8 cellular contexts compared by ENCODE assay signal in genomic region chr2:230913406-230913805, GRCh38. TPM values are rescaled to one million over a fixed set of nuclear protein-coding genes. Genes with fewer than 3 reads are reported as not detected.
DNase-seq lines count a peak whose midpoint lies in the region; ATAC-seq and TF ChIP-seq lines count a peak whose summit lies in the region.

No MANE protein-coding gene starts in this region.

- peaks cover 8% of the 10 kb centered on the region for H3K4me1 ChIP-seq in A673 (ENCODE audit: insufficient read depth, low read length, poor library complexity, severe bottlenecking)

- H3K27me3 ChIP-seq in A673 (replicated peaks; ENCODE audit: insufficient read depth, low read depth, low read length, poor library complexity) (no peaks in the 10 kb centered on the region), MG63 (peaks cover 5% of the 10 kb centered on the region)

- no peaks in the 10 kb centered on the region for H3K9me3 Mint-ChIP-seq in stimulated activated memory B cell treated with anti-CD40 and anti-IgM and Interleukin-4, amounts not matched to agents 10 μg/mL and 1 μg/mL and 100 μg/mL, for 72 hours

- intact Hi-C loops in A673 (cut with micrococcal nuclease; ENCODE audit: unreplicated experiment), result loop anchor here (1.0 kb wide), 1 partner anchor 65 kb away; no protein-coding TSS in a partner anchor

- DNase-seq in A673 (ENCODE audit: low spot score) (peak; percentile 49), GM12865 (ENCODE audit: low read depth) (peak; percentile 68), RPMI7951 (ENCODE audit: low read depth) (peak; percentile 43), fibroblast of the aortic adventitia (ENCODE audit: low read depth) (peak; percentile 8), NCI-H2107 (lab: John Stamatoyannopoulos, UW) (no peak), MG63 (no peak)

- CTCF ChIA-PET in A673 (lab: Charles Lee), result interaction anchor here (0.5 kb wide), 1 partner anchor 843 kb away, joined by 8 read pairs; no protein-coding TSS in a partner anchor

- peaks cover 42% of the 10 kb centered on the region for H3K36me3 Mint-ChIP-seq in stimulated activated memory B cell treated with anti-CD40 and anti-IgM and Interleukin-4, amounts not matched to agents 10 μg/mL and 1 μg/mL and 100 μg/mL, for 72 hours

- H3K4me3 Mint-ChIP-seq in stimulated activated memory B cell treated with anti-CD40 and anti-IgM and Interleukin-4, amounts not matched to agents 10 μg/mL and 1 μg/mL and 100 μg/mL, for 72 hours, result no peak overlapping the region

- H3K36me3 ChIP-seq in A673 (ENCODE audit: insufficient read depth, low read length, poor library complexity, severe bottlenecking) (no peaks in the 10 kb centered on the region), MG63 (no peaks in the 10 kb centered on the region)

- BruUV-seq in A673 (replicated peaks; lab: Mats Ljungman, UMichigan), result no TSS peak

- TF ChIP-seq CTCF in A673 (conservative IDR thresholded peaks at IDR 0.05; ENCODE audit: low read depth, low read length) (peak; percentile 59), GM12865 (IDR thresholded peaks at IDR 0.05; ENCODE audit: insufficient read depth, low read depth, low read length, missing control alignments) (peak; percentile 53), fibroblast of the aortic adventitia (IDR thresholded peaks at IDR 0.05; ENCODE audit: insufficient read depth, low read length) (peak; percentile 43)

- ATAC-seq in stimulated activated memory B cell treated with anti-CD40 and anti-IgM and Interleukin-4, amounts not matched to agents 10 μg/mL and 1 μg/mL and 100 μg/mL, for 72 hours, result peak; percentile 67
- no peak for ATAC-seq in esophagus mucosa

- H3K27ac Mint-ChIP-seq in stimulated activated memory B cell treated with anti-CD40 and anti-IgM and Interleukin-4, amounts not matched to agents 10 μg/mL and 1 μg/mL and 100 μg/mL, for 72 hours, result peak overlapping the region; percentile 78

- no peaks in the 10 kb centered on the region for H3K27me3 Mint-ChIP-seq in stimulated activated memory B cell treated with anti-CD40 and anti-IgM and Interleukin-4, amounts not matched to agents 10 μg/mL and 1 μg/mL and 100 μg/mL, for 72 hours

- peaks cover 56% of the 10 kb centered on the region for H3K4me1 Mint-ChIP-seq in stimulated activated memory B cell treated with anti-CD40 and anti-IgM and Interleukin-4, amounts not matched to agents 10 μg/mL and 1 μg/mL and 100 μg/mL, for 72 hours

- H3K4me3 ChIP-seq in A673 (ENCODE audit: low read depth, low read length, poor library complexity, severe bottlenecking), result no peak overlapping the region
- H3K4me3 ChIP-seq in GM12865 (ENCODE audit: low read depth, low read length), result no peak overlapping the region
- no peak overlapping the region for H3K4me3 ChIP-seq in fibroblast of the aortic adventitia (ENCODE audit: low read depth, low read length)
- H3K4me3 ChIP-seq in MG63, result no peak overlapping the region

- POLR2A ChIA-PET in A673 (lab: Charles Lee; ENCODE audit: low non-redundant PET), result no interaction called here

- H3K9me3 ChIP-seq in A673 (ENCODE audit: low read depth, low read length, poor library complexity, severe bottlenecking) (no peaks in the 10 kb centered on the region), MG63 (no peaks in the 10 kb centered on the region)

- H3K27ac ChIP-seq in A673 (ENCODE audit: low read depth, low read length, poor library complexity, severe bottlenecking), result no peak overlapping the region

RNA-seq across cellular contexts. Expression of gene GPR55, which starts 11.6 kb away (rescaled TPM):
- total RNA-seq in A673 (2021) (0.19 TPM in 1 of 2 replicates, not detected in the other), fibroblast of the aortic adventitia (ENCODE audit: low replicate concordance) (under 0.01 TPM in 1 of 2 replicates, not detected in the other), esophagus mucosa (0.20 TPM)
- 0.24 and 0.29 TPM in 2 replicates for total RNA-seq in RPMI7951 (2014; rRNA removed; shearing (Covaris generic))
- total RNA-seq in MG63 (2014; rRNA removed; shearing (Covaris generic); ENCODE audit: low replicate concordance), result not detected in 2 replicates

RNA-seq across cellular contexts. Expression of gene ITM2C, which starts 48.7 kb away (rescaled TPM):
- total RNA-seq in A673 (2021) (283 and 293 TPM in 2 replicates), fibroblast of the aortic adventitia (ENCODE audit: low replicate concordance) (26.5 and 38.1 TPM in 2 replicates), esophagus mucosa (7.3 TPM)
- 156 and 199 TPM in 2 replicates for total RNA-seq in RPMI7951 (2014; rRNA removed; shearing (Covaris generic))
- total RNA-seq in MG63 (2014; rRNA removed; shearing (Covaris generic); ENCODE audit: low replicate concordance), result 31.2 and 37.1 TPM in 2 replicates

Comparison
In these comparisons a context has a peak if more than half of its experiments do, and no peak if none do; other contexts are left out.
1. DNase-seq: peak in A673 (single experiment), GM12865 (single experiment), RPMI7951 (single experiment) and fibroblast of the aortic adventitia (single experiment); none in NCI-H2107 (single experiment) and MG63 (single experiment).
2. Peak in every context shown above with its lines, with median percentiles within 50 percentile points of each other: CTCF ChIP-seq.